1 cellular context compared by ENCODE assay signal in the genomic region with DNA sequence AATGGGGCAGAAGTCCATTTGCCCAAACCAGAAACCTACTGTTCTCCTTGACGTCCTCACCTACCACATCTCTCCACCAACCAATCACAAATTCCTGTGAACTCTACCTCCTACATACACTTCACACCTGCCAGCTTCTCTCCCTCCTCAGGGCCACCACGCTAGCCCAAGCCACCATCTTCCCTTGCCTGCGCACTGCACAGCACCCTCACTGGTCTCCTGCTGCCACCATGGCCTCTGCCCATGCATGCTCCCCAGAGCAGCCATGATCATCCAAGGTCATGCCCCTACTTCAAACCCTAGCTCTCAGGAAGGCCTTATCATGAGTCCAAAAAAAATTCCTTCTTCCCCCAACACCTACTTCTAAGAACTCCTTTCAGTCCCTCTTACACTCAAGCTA.
TF ChIP-seq lines count a peak whose summit lies in the region.

No MANE protein-coding gene starts in this region.

TF ChIP-seq in HEK293T, 16 proteins besides CTCF, POLR2A, EP300 and RAD21 (continued from another document):
- TF ChIP-seq, protein P1, sequence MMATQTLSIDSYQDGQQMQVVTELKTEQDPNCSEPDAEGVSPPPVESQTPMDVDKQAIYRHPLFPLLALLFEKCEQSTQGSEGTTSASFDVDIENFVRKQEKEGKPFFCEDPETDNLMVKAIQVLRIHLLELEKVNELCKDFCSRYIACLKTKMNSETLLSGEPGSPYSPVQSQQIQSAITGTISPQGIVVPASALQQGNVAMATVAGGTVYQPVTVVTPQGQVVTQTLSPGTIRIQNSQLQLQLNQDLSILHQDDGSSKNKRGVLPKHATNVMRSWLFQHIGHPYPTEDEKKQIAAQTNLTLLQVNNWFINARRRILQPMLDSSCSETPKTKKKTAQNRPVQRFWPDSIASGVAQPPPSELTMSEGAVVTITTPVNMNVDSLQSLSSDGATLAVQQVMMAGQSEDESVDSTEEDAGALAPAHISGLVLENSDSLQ (IDR thresholded peaks at IDR 0.05): no peak
- TF ChIP-seq ZNF384 (IDR thresholded peaks at IDR 0.05) (no peak), HDGF (IDR thresholded peaks at IDR 0.05; ENCODE audit: borderline replicate concordance) (no peak), FOXA1 (IDR thresholded peaks at IDR 0.05) (no peak), ELF4 (IDR thresholded peaks at IDR 0.05) (no peak), LEF1 (IDR thresholded peaks at IDR 0.05; ENCODE audit: borderline replicate concordance) (no peak), SUZ12 (IDR thresholded peaks at IDR 0.05) (no peak), TARDBP (IDR thresholded peaks at IDR 0.05) (no peak), FOXK2 (IDR thresholded peaks at IDR 0.05) (no peak), SP1 (IDR thresholded peaks at IDR 0.05) (no peak), BHLHE40 (IDR thresholded peaks at IDR 0.05; ENCODE audit: borderline replicate concordance) (no peak), NFRKB (IDR thresholded peaks at IDR 0.05) (no peak), L3MBTL2 (conservative IDR thresholded peaks at IDR 0.05) (no peak)
